In genomic region chr16:77551352-77551751, GRCh38 we compare ENCODE assay signal across 22 cellular contexts.
"Had no signal": no experiment of that assay in that cellular context is flagged by ENCODE, and none has a peak within 500 bp of the region (broad histone marks: within the 10 kb centered on the region; RNA-seq: fewer than 3 reads in every experiment).

No MANE protein-coding gene starts in this region.

- H3K27ac ChIP-seq: ascending aorta, dorsolateral prefrontal cortex, epithelial cell of prostate, gastroesophageal sphincter, heart left ventricle, skin epidermis, stomach, testis, upper lobe of left lung had no signal

- H3K36me3 Mint-ChIP-seq: immature natural killer cell, naive B cell had no signal

- DNase-seq: activated CD4-positive, alpha-beta T cell treated with anti-CD3 and anti-CD28 coated beads, Interleukin-2, amount 10 ng/mL, durations not matched to agents 7 days and 5 days; activated CD8-positive, alpha-beta T cell treated with anti-CD3 and anti-CD28 coated beads, Interleukin-2, amount 10 ng/mL, durations not matched to agents 7 days and 5 days; activated naive CD4-positive, alpha-beta T cell treated with anti-CD3 and anti-CD28 coated beads, Interleukin-2, amount 50 U/mL, for 16 hours; activated T-cell treated with anti-CD3 and anti-CD28 coated beads, Interleukin-2, amount 50 U/mL, for 24 hours; dorsolateral prefrontal cortex; heart left ventricle; immature natural killer cell; kidney glomerular epithelial cell; left ventricle myocardium superior; naive B cell; stimulated activated CD4-positive, alpha-beta T cell treated with anti-CD3 and anti-CD28 coated beads, Interleukin-2, amount 100 ng/mL, for 48 hours; stomach; testis; upper lobe of left lung had no signal

- H3K27ac Mint-ChIP-seq: activated CD4-positive, alpha-beta T cell treated with anti-CD3 and anti-CD28 coated beads, Interleukin-2, amount 10 ng/mL, durations not matched to agents 7 days and 5 days; activated CD8-positive, alpha-beta T cell treated with anti-CD3 and anti-CD28 coated beads, Interleukin-2, amount 10 ng/mL, durations not matched to agents 7 days and 5 days; activated T-cell treated with anti-CD3 and anti-CD28 coated beads, Interleukin-2, amount 50 U/mL, for 24 hours; activated T-helper 2 cell treated with anti-CD3 and anti-CD28 coated beads, Interferon-gamma antibody, Interleukin-2, Interleukin-4, amounts not matched to agents 10 μg/mL and 5 μg/mL and 100 μg/mL, durations not matched to agents 14 hours and 24 hours and 36 hours; immature natural killer cell; naive B cell; progenitor cell of endocrine pancreas had no signal

- H3K9me3 ChIP-seq: ascending aorta, gastroesophageal sphincter, heart left ventricle, stomach, testis, upper lobe of left lung had no signal

- H3K36me3 ChIP-seq: ascending aorta, gastroesophageal sphincter, heart left ventricle, stomach, upper lobe of left lung had no signal

- H3K4me3 ChIP-seq: ascending aorta, dorsolateral prefrontal cortex, gastroesophageal sphincter, heart left ventricle, skin epidermis, stomach, testis, upper lobe of left lung had no signal

- H3K9me3 Mint-ChIP-seq: activated CD4-positive, alpha-beta T cell treated with anti-CD3 and anti-CD28 coated beads, Interleukin-2, amount 10 ng/mL, durations not matched to agents 7 days and 5 days; activated T-cell treated with anti-CD3 and anti-CD28 coated beads, Interleukin-2, amount 50 U/mL, for 24 hours; activated T-helper 2 cell treated with anti-CD3 and anti-CD28 coated beads, Interferon-gamma antibody, Interleukin-2, Interleukin-4, amounts not matched to agents 10 μg/mL and 5 μg/mL and 100 μg/mL, durations not matched to agents 14 hours and 24 hours and 36 hours; neural crest cell had no signal

- H3K27me3 ChIP-seq: ascending aorta, testis, upper lobe of left lung had no signal

- H3K4me1 Mint-ChIP-seq: activated CD4-positive, alpha-beta T cell treated with anti-CD3 and anti-CD28 coated beads, Interleukin-2, amount 10 ng/mL, durations not matched to agents 7 days and 5 days; immature natural killer cell had no signal

- H3K4me1 ChIP-seq: ascending aorta, gastroesophageal sphincter, heart left ventricle, testis, upper lobe of left lung had no signal

- H3K4me3 Mint-ChIP-seq: activated CD4-positive, alpha-beta T cell treated with anti-CD3 and anti-CD28 coated beads, Interleukin-2, amount 10 ng/mL, durations not matched to agents 7 days and 5 days; activated CD8-positive, alpha-beta T cell treated with anti-CD3 and anti-CD28 coated beads, Interleukin-2, amount 10 ng/mL, durations not matched to agents 7 days and 5 days; activated T-cell treated with anti-CD3 and anti-CD28 coated beads, Interleukin-2, amount 50 U/mL, for 24 hours; immature natural killer cell; naive B cell; neural crest cell had no signal

- ATAC-seq: activated CD4-positive, CD25-positive, alpha-beta regulatory T cell treated with anti-CD3 and anti-CD28 coated beads, Interleukin-2, amount 50 U/mL, for 24 hours; activated CD8-positive, alpha-beta T cell treated with anti-CD3 and anti-CD28 coated beads, Interleukin-2, amount 10 ng/mL, durations not matched to agents 7 days and 5 days; gastroesophageal sphincter; heart left ventricle; left ventricle myocardium superior had no signal
